In the genomic region with DNA sequence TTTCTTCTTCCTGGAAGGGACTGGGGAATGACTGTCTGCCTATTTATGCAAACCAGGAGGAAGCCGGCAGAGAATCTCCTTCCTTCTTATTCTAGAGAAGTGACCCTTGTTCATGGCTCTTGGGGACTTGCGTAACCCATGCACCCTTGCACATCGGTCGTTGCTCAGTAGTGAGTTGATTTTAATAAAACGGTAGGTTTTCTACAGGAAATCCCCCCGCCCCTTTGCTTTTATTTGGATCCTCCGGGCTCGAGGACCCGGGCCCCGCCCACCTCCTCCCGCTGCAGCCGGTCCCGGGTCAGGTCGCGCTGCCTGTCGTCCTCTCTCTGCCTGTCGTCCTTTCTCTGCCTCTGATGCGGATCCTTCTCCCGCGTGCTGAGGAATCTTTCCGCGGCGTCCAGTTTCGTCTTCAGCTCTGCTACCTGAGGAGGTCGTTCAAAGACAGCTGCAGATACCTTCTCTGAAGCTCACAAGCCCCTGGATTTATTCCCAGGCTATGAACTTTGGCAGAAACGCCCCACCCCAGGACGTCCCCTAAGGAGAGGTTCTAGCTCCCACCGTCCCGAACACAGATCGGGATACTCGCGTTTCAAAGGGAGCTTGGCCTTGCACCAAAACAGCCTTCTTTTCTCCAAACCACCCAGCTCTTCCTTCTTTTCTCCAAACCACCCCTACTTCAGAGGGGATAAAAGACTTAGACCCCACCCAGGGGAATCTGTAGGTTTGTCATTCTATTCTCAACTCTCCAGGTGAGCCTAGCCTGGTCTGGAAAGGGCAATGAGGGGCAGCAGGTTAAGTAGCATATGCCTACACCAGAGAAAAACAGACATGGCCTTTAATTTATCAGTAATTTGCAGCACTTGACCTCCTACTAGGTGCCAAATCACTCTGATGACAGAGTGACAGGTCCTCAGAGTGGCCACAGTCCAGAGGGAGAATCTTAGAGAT, we compare ENCODE assay signal across 8 cellular contexts. TPM values are rescaled to one million over a fixed set of nuclear protein-coding genes. Genes with fewer than 3 reads are reported as not detected.
DNase-seq lines count a peak whose midpoint lies in the region; ATAC-seq and TF ChIP-seq lines count a peak whose summit lies in the region.

No MANE protein-coding gene starts in this region.

- no peak overlapping the region for H4K8ac ChIP-seq in neuronal stem cell (ENCODE audit: low read depth, low read length)

- H3K4me1 ChIP-seq in neuronal stem cell (ENCODE audit: control insufficient read depth in 2 of 2, insufficient read depth in 1 of 2, low read depth in 1 of 2, low read length in 2 of 2) = peaks cover 0 to 6% of the 10 kb centered on the region in 2 donors

- no peak overlapping the region for H4K91ac ChIP-seq in neuronal stem cell (ENCODE audit: low read depth, low read length, poor library complexity)

- H3K79me1 ChIP-seq in neuronal stem cell (ENCODE audit: low read depth, low read length) = no peaks in the 10 kb centered on the region

- no peak overlapping the region for H3K14ac ChIP-seq in neuronal stem cell (ENCODE audit: low read length)

- peak overlapping the region; percentile 75 for H3K4me2 ChIP-seq in neuronal stem cell (ENCODE audit: insufficient read depth, low read length, poor library complexity, severe bottlenecking)

- peak overlapping the region; percentile 41 for H3K18ac ChIP-seq in neuronal stem cell (ENCODE audit: low read length)

- H3K36me3 Mint-ChIP-seq in activated T-cell treated with anti-CD3 and anti-CD28 coated beads, Interleukin-2, amount 50 U/mL, for 4 hours (ENCODE audit: insufficient read depth) = peaks cover 7% of the 10 kb centered on the region

- H3K4ac ChIP-seq in neuronal stem cell (ENCODE audit: low read length) = no peak overlapping the region

- H3K27me3 ChIP-seq in neuronal stem cell (ENCODE audit: control insufficient read depth in 3 of 3, insufficient read depth in 3 of 3, low read depth in 1 of 3, low read length in 3 of 3) = peaks cover 0 to 15% (median 4%) of the 10 kb centered on the region in 3 experiments

- H2BK5ac ChIP-seq in neuronal stem cell (ENCODE audit: low read length) = no peak overlapping the region

- ATAC-seq in activated T-cell treated with anti-CD3 and anti-CD28 coated beads, Interleukin-2, amount 50 U/mL, for 4 hours = peak; percentile 31 to 39
- ATAC-seq in HG03095 (IDR thresholded peaks at IDR 0.05; ENCODE audit: unreplicated experiment) = no peak

- no peak overlapping the region for H2AK5ac ChIP-seq in neuronal stem cell (ENCODE audit: low read depth, low read length)

- no peaks in the 10 kb centered on the region for H3K36me3 ChIP-seq in neuronal stem cell (replicated peaks in 1 of 2; ENCODE audit: control insufficient read depth in 2 of 2, insufficient read depth in 2 of 2, low read length in 2 of 2)

- H3K4me3 ChIP-seq in AG10803 (ENCODE audit: low read length) (peak overlapping the region; percentile 66), foreskin fibroblast (ENCODE audit: low read depth in 1 of 2, low read length in 2 of 2) (peak overlapping the region; percentile 57 to 60), neuronal stem cell (ENCODE audit: low read length in 2 of 2) (peak overlapping the region; percentile 49 to 84)

- no peak overlapping the region for H3K9ac ChIP-seq in neuronal stem cell (ENCODE audit: low read depth, low read length, poor library complexity)

- peaks cover 2% of the 10 kb centered on the region for H3K27me3 Mint-ChIP-seq in activated T-cell treated with anti-CD3 and anti-CD28 coated beads, Interleukin-2, amount 50 U/mL, for 4 hours (ENCODE audit: low read depth)

- in situ Hi-C loops in KBM-7 (cut with MboI; ENCODE audit: low pct_unique_long_range_greater_than_20kb, low sequenced_read_pairs) = no loop called here

- TF ChIP-seq CTCF in AG10803 (conservative IDR thresholded peaks at IDR 0.05; ENCODE audit: low read length) (no peak), foreskin fibroblast (IDR thresholded peaks at IDR 0.05; ENCODE audit: low read depth, low read length) (no peak)

- peak overlapping the region; percentile 84 for H3K4me3 Mint-ChIP-seq in activated T-cell treated with anti-CD3 and anti-CD28 coated beads, Interleukin-2, amount 50 U/mL, for 4 hours

- H2BK15ac ChIP-seq in neuronal stem cell (ENCODE audit: low read length) = no peak overlapping the region

- peak overlapping the region; percentile 88 for H2AFZ ChIP-seq in neuronal stem cell (ENCODE audit: low read length)

- DNase-seq in AG10803 (ENCODE audit: low read depth) (peak; percentile 37), KBM-7 (peak; percentile 25), foreskin fibroblast (peak; percentile 17 to 47), neuronal stem cell (ENCODE audit: low spot score) (peak; percentile 48), NCI-H2107 treated with DMSO at 0.1 percent for 48 hours (lab: John Stamatoyannopoulos, UW; ENCODE audit: unreplicated experiment) (no peak), NK-92 (lab: John Stamatoyannopoulos, UW; ENCODE audit: unreplicated experiment) (no peak)
- peak; percentile 15 for DNase-seq in activated T-cell treated with anti-CD3 and anti-CD28 coated beads, Interleukin-2, amount 50 U/mL, for 4 hours

- no CpG with 5 or more reads among the region's 32 CpGs for WGBS in neuronal stem cell (ENCODE audit: extremely low coverage in 2 of 2, insufficient read length in 2 of 2, insufficient replicate concordance in 1 of 2), 2 donors

- H3K9me3 ChIP-seq in neuronal stem cell (replicated peaks in 1 of 2; ENCODE audit: control insufficient read depth in 2 of 2, insufficient read depth in 1 of 2, low read depth in 1 of 2, low read length in 2 of 2) = no peaks in the 10 kb centered on the region

- no peaks in the 10 kb centered on the region for H3K9me3 Mint-ChIP-seq in activated T-cell treated with anti-CD3 and anti-CD28 coated beads, Interleukin-2, amount 50 U/mL, for 4 hours

- H3K4me1 Mint-ChIP-seq in activated T-cell treated with anti-CD3 and anti-CD28 coated beads, Interleukin-2, amount 50 U/mL, for 4 hours (ENCODE audit: low read depth) = peaks cover 46% of the 10 kb centered on the region

- H3K23ac ChIP-seq in neuronal stem cell (ENCODE audit: low read depth, low read length, poor library complexity) = no peak overlapping the region

- no peak overlapping the region for H3K27ac ChIP-seq in neuronal stem cell (replicated peaks; ENCODE audit: low read length)

- no peak overlapping the region for H2BK120ac ChIP-seq in neuronal stem cell (ENCODE audit: low read depth, low read length)

- H2BK12ac ChIP-seq in neuronal stem cell (ENCODE audit: low read length) = no peak overlapping the region

RNA-seq across cellular contexts. Expression of a gene that starts 7.0 kb away (rescaled TPM):
- 10 to 100 TPM in 2 of 3 donors, 1 to 10 TPM in 1; 7.4 to 21.9 (median 20.6) TPM for total RNA-seq in activated T-cell treated with anti-CD3 and anti-CD28 coated beads, Interleukin-2, amount 50 U/mL, for 4 hours
- polyA plus RNA-seq in neuronal stem cell (2013, experiment 1 of 2) = not detected
- not detected for polyA plus RNA-seq in neuronal stem cell (2013, experiment 2 of 2)

Comparison
In these comparisons a context has a peak if more than half of its experiments do, and no peak if none do; other contexts are left out.
1. DNase-seq: peak in AG10803 (single experiment), KBM-7 (single experiment), activated T-cell treated with anti-CD3 and anti-CD28 coated beads, Interleukin-2, amount 50 U/mL, for 4 hours (single experiment), foreskin fibroblast (2 of 2) and neuronal stem cell (single experiment); none in NCI-H2107 treated with DMSO at 0.1 percent for 48 hours (single experiment) and NK-92 (single experiment).
2. Peak in every context shown above with its lines, with median percentiles within 50 percentile points of each other: H3K4me3 ChIP-seq.